1 cellular context compared by ENCODE assay signal in genomic region chr18:62460851-62461300, GRCh38.
TF ChIP-seq lines count a peak whose summit lies in the region.

No MANE protein-coding gene starts in this region.

TF ChIP-seq in HepG2, 621 proteins besides CTCF, POLR2A, EP300 and RAD21 (continued from another document and continues in another):
- TF ChIP-seq ZBTB4 (CRISPR knock-in tag; IDR thresholded peaks at IDR 0.05; ENCODE audit: borderline replicate concordance), result no peak
- no peak for TF ChIP-seq HES4 (CRISPR knock-in tag; IDR thresholded peaks at IDR 0.05; ENCODE audit: borderline replicate concordance)
- TF ChIP-seq SP1 (IDR thresholded peaks at IDR 0.05), result no peak
- no peak for TF ChIP-seq SP1 (CRISPR knock-in tag; IDR thresholded peaks at IDR 0.05)
- TF ChIP-seq SIN3A (IDR thresholded peaks at IDR 0.05; ENCODE audit: borderline replicate concordance, low read depth, low read length), result no peak
- no peak for TF ChIP-seq MEIS1 (CRISPR knock-in tag; IDR thresholded peaks at IDR 0.05; ENCODE audit: borderline replicate concordance)
- TF ChIP-seq GTF2F1 (IDR thresholded peaks at IDR 0.05; ENCODE audit: low read length), result no peak
- TF ChIP-seq HNF1A (IDR thresholded peaks at IDR 0.05; ENCODE audit: low read depth), result peak; percentile 50; the same call in 1 of the 2 replicates
- peak; percentile 83; the same call in 1 of the 2 replicates for TF ChIP-seq HNF1A (CRISPR knock-in tag; IDR thresholded peaks at IDR 0.05; ENCODE audit: borderline replicate concordance)
- TF ChIP-seq MNT (IDR thresholded peaks at IDR 0.05), result no peak
- peak; percentile 43; the same call in 1 of the 2 replicates for TF ChIP-seq JUN (CRISPR knock-in tag; IDR thresholded peaks at IDR 0.05)
- TF ChIP-seq SIX1 (CRISPR knock-in tag; IDR thresholded peaks at IDR 0.05; ENCODE audit: borderline replicate concordance), result peak; percentile 84; the same call in 1 of the 2 replicates
- TF ChIP-seq ZNF329 (CRISPR knock-in tag; IDR thresholded peaks at IDR 0.05; ENCODE audit: low read depth), result no peak
- TF ChIP-seq ZFY (CRISPR knock-in tag; IDR thresholded peaks at IDR 0.05), result peak; percentile 47; the same call in 1 of the 2 replicates
- TF ChIP-seq SCMH1 (CRISPR knock-in tag; IDR thresholded peaks at IDR 0.05; ENCODE audit: borderline replicate concordance), result no peak
- no peak for TF ChIP-seq ZNF343 (CRISPR knock-in tag; IDR thresholded peaks at IDR 0.05)
- peak; percentile 63; the same call in 1 of the 2 replicates for TF ChIP-seq GFI1 (CRISPR knock-in tag; IDR thresholded peaks at IDR 0.05; ENCODE audit: borderline replicate concordance)
- TF ChIP-seq ARID3A (IDR thresholded peaks at IDR 0.05; ENCODE audit: low read depth, low read length), result peak; percentile 94
- no peak for TF ChIP-seq ZNF549 (CRISPR knock-in tag; IDR thresholded peaks at IDR 0.05)
- TF ChIP-seq ELK4 (CRISPR knock-in tag; IDR thresholded peaks at IDR 0.05; ENCODE audit: borderline replicate concordance), result no peak
- no peak for TF ChIP-seq MAZ (IDR thresholded peaks at IDR 0.05; ENCODE audit: borderline replicate concordance, low read depth, low read length)
- TF ChIP-seq MAZ (CRISPR knock-in tag; IDR thresholded peaks at IDR 0.05; ENCODE audit: low read depth), result no peak
- TF ChIP-seq HBP1 (CRISPR knock-in tag; IDR thresholded peaks at IDR 0.05; ENCODE audit: low read depth), result no peak
- TF ChIP-seq ZBTB43 (CRISPR knock-in tag; conservative IDR thresholded peaks at IDR 0.05), result 0 out of 2 replicates have a peak, but pooled peaks have one; percentile 45
- TF ChIP-seq KLF11 (CRISPR knock-in tag; IDR thresholded peaks at IDR 0.05), result no peak
- no peak for TF ChIP-seq ZFP90 (CRISPR knock-in tag; IDR thresholded peaks at IDR 0.05; ENCODE audit: borderline replicate concordance)
- TF ChIP-seq GATAD1 (CRISPR knock-in tag; IDR thresholded peaks at IDR 0.05), result peak; percentile 69
- TF ChIP-seq NBN (conservative IDR thresholded peaks at IDR 0.05), result no peak
- no peak for TF ChIP-seq ZNF138 (CRISPR knock-in tag; IDR thresholded peaks at IDR 0.05; ENCODE audit: low read depth)
- TF ChIP-seq SMC3 (IDR thresholded peaks at IDR 0.05; ENCODE audit: low read length), result peak; percentile 46; the same call in 1 of the 2 replicates
- TF ChIP-seq CREB1 (IDR thresholded peaks at IDR 0.05), result no peak
- TF ChIP-seq CREB1 (CRISPR knock-in tag; IDR thresholded peaks at IDR 0.05), result peak; percentile 83
- TF ChIP-seq NCOR1 (IDR thresholded peaks at IDR 0.05; ENCODE audit: borderline replicate concordance, low read length), result peak; percentile 88
- no peak for TF ChIP-seq KLF15 (CRISPR knock-in tag; IDR thresholded peaks at IDR 0.05; ENCODE audit: borderline replicate concordance)
- no peak for TF ChIP-seq ZNF142 (CRISPR knock-in tag; IDR thresholded peaks at IDR 0.05)
